ENCODE assay signal across 12 cellular contexts in genomic region chr18:54210463-54210862, GRCh38. TPM values are rescaled to one million over a fixed set of nuclear protein-coding genes. Genes with fewer than 3 reads are reported as not detected.
DNase-seq lines count a peak whose midpoint lies in the region; ATAC-seq, FAIRE-seq and TF ChIP-seq lines count a peak whose summit lies in the region.
"Had no signal": no experiment of that assay in that cellular context is flagged by ENCODE, and none has a peak within 500 bp of the region (broad histone marks: within the 10 kb centered on the region; RNA-seq: fewer than 3 reads in every experiment).

No MANE protein-coding gene starts in this region.

- intact Hi-C loops in heart right ventricle (cut with DNase I), result no loop called here

- H3K4me3 ChIP-seq in heart right ventricle (no peak overlapping the region), gastroesophageal sphincter (no peak overlapping the region)
- H3K4me3 ChIP-seq: PC-9, skin epidermis, upper lobe of left lung had no signal

- no peaks in the 10 kb centered on the region for H3K27me3 Mint-ChIP-seq in activated naive CD8-positive, alpha-beta T cell treated with anti-CD3 and anti-CD28 coated beads, Interleukin-2, amount 50 U/mL, for 24 hours

- peak; percentile 76 for FAIRE-seq in GM12892 (lab: Jason Lieb, UNC)

- no peaks in the 10 kb centered on the region for H3K9me3 Mint-ChIP-seq in activated naive CD8-positive, alpha-beta T cell treated with anti-CD3 and anti-CD28 coated beads, Interleukin-2, amount 50 U/mL, for 24 hours

- TF ChIP-seq CTCF in heart right ventricle (IDR thresholded peaks at IDR 0.05), result no peak
- no peak for TF ChIP-seq CTCF in gastroesophageal sphincter (IDR thresholded peaks at IDR 0.05)

- no peak overlapping the region for H3K4me3 Mint-ChIP-seq in activated naive CD8-positive, alpha-beta T cell treated with anti-CD3 and anti-CD28 coated beads, Interleukin-2, amount 50 U/mL, for 24 hours

- H3K27ac Mint-ChIP-seq in activated naive CD8-positive, alpha-beta T cell treated with anti-CD3 and anti-CD28 coated beads, Interleukin-2, amount 50 U/mL, for 24 hours, result peak overlapping the region; percentile 73

- peak; percentile 24 for ATAC-seq in GM19395 (IDR thresholded peaks at IDR 0.05; ENCODE audit: unreplicated experiment)
- peak; percentile 44 for ATAC-seq in HG03135 (IDR thresholded peaks at IDR 0.05; ENCODE audit: unreplicated experiment)
- no peak for ATAC-seq in activated naive CD8-positive, alpha-beta T cell treated with anti-CD3 and anti-CD28 coated beads, Interleukin-2, amount 50 U/mL, for 24 hours
- no peak for ATAC-seq in heart right ventricle
- ATAC-seq in gastroesophageal sphincter, result no peak

- H3K36me3 ChIP-seq in heart right ventricle (peaks cover 0 to 4% (median 0%) of the 10 kb centered on the region in 9 donors), gastroesophageal sphincter (no peaks in the 10 kb centered on the region)
- H3K36me3 ChIP-seq: upper lobe of left lung had no signal

- H3K4me1 Mint-ChIP-seq in activated naive CD8-positive, alpha-beta T cell treated with anti-CD3 and anti-CD28 coated beads, Interleukin-2, amount 50 U/mL, for 24 hours, result peaks cover 66% of the 10 kb centered on the region

- 97 to 98% methylated on average over 1 of the region's 1 CpG for WGBS in heart right ventricle, 2 donors
- 91 to 100% methylated on average over 1 of the region's 1 CpG for WGBS in gastroesophageal sphincter (ENCODE audit: low coverage in 1 of 2), 2 donors

- H3K9me3 ChIP-seq in heart right ventricle (no peaks in the 10 kb centered on the region), gastroesophageal sphincter (no peaks in the 10 kb centered on the region)
- H3K9me3 ChIP-seq: upper lobe of left lung had no signal

- DNase-seq in GM12892 (ENCODE audit: insufficient read length), result no peak
- DNase-seq in activated naive CD8-positive, alpha-beta T cell treated with anti-CD3 and anti-CD28 coated beads, Interleukin-2, amount 50 U/mL, for 24 hours, result no peak
- no peak for DNase-seq in heart right ventricle
- no peak for DNase-seq in activated CD8-positive, alpha-beta memory T cell treated with anti-CD3 and anti-CD28 coated beads, Interleukin-2, amount 50 U/mL, for 48 hours
- DNase-seq in NCI-H526 (lab: John Stamatoyannopoulos, UW), result no peak
- DNase-seq: effector CD8-positive, alpha-beta T cell; PC-9; upper lobe of left lung had no signal

- H3K36me3 Mint-ChIP-seq in activated naive CD8-positive, alpha-beta T cell treated with anti-CD3 and anti-CD28 coated beads, Interleukin-2, amount 50 U/mL, for 24 hours (ENCODE audit: low read depth), result peaks cover 6% of the 10 kb centered on the region

- no peak for TF ChIP-seq POLR2A in GM12892 (IDR thresholded peaks at IDR 0.05; ENCODE audit: low read depth, low read length)
- TF ChIP-seq POLR2A in gastroesophageal sphincter (IDR thresholded peaks at IDR 0.05), result no peak

- TF ChIP-seq EP300 in gastroesophageal sphincter (IDR thresholded peaks at IDR 0.05), result no peak

- no peaks in the 10 kb centered on the region for H3K27me3 ChIP-seq in heart right ventricle
- no peaks in the 10 kb centered on the region for H3K27me3 ChIP-seq in gastroesophageal sphincter
- H3K27me3 ChIP-seq: upper lobe of left lung had no signal

- H3K4me1 ChIP-seq in heart right ventricle (peaks cover 8 to 54% (median 29%) of the 10 kb centered on the region in 9 donors), gastroesophageal sphincter (peaks cover 0 to 31% (median 0%) of the 10 kb centered on the region in 3 donors)

- H3K27ac ChIP-seq in heart right ventricle (peak overlapping the region in 1 of 10 donors; percentile 64), gastroesophageal sphincter (no peak overlapping the region)
- H3K27ac ChIP-seq: upper lobe of left lung had no signal

RNA-seq across cellular contexts. Expression of gene MBD2, which starts 14.0 kb away (rescaled TPM):
- 103 TPM for polyA plus RNA-seq in GM12892 (2012; ENCODE audit: missing spikeins)
- total RNA-seq in heart right ventricle (10 to 100 TPM; 37.4 to 61.3 (median 42.6) TPM), gastroesophageal sphincter (10 to 100 TPM; 29.5 to 48.5 (median 36.1) TPM)
- polyA plus RNA-seq in heart right ventricle, result 10 to 100 TPM; 19.6 to 27.9 TPM

RNA-seq across cellular contexts. Expression of gene POLI, which starts 58.9 kb away (rescaled TPM):
- polyA plus RNA-seq in GM12892 (2012; ENCODE audit: missing spikeins), result 15.7 TPM
- total RNA-seq in heart right ventricle (10 to 100 TPM; 15.9 to 25.3 (median 22.4) TPM), gastroesophageal sphincter (10 to 100 TPM; 18.9 to 41.6 (median 33.6) TPM)
- 10 to 100 TPM in 1 of 2 donors, 1 to 10 TPM in 1; 5.6 to 29.0 TPM for polyA plus RNA-seq in heart right ventricle

Comparison
In these comparisons a context has a peak if more than half of its experiments do, and no peak if none do; other contexts are left out.
1. ATAC-seq: peak in GM19395 (single experiment) and HG03135 (single experiment); none in activated naive CD8-positive, alpha-beta T cell treated with anti-CD3 and anti-CD28 coated beads, Interleukin-2, amount 50 U/mL, for 24 hours (single experiment), heart right ventricle (0 of 8) and gastroesophageal sphincter (single experiment).